Comparison of ENCODE assay signal across 14 cellular contexts in genomic region chr2:7924033-7924762, GRCh38.
A peak's percentile ranks its signal among the peaks of the same experiment; 100 is the strongest.
DNase-seq lines count a peak whose midpoint lies in the region; ATAC-seq and TF ChIP-seq lines count a peak whose summit lies in the region.
"Had no signal": no experiment of that assay in that cellular context is flagged by ENCODE, and none has a peak within 500 bp of the region (broad histone marks: within the 10 kb centered on the region; RNA-seq: fewer than 3 reads in every experiment).

No MANE protein-coding gene starts in this region.

- H3K27ac Mint-ChIP-seq in activated CD8-positive, alpha-beta memory T cell treated with anti-CD3 and anti-CD28 coated beads, Interleukin-2, amount 10 ng/mL, durations not matched to agents 7 days and 5 days: peak overlapping the region; percentile 17
- H3K27ac Mint-ChIP-seq in stimulated activated naive B cell treated with anti-CD40 and anti-IgM and Interleukin-4, amounts not matched to agents 10 μg/mL and 1 μg/mL and 100 μg/mL, for 72 hours: no peak overlapping the region

- H3K27me3 ChIP-seq in esophagus muscularis mucosa: no peaks in the 10 kb centered on the region
- H3K27me3 ChIP-seq: BLaER1 had no signal

- no peaks in the 10 kb centered on the region for H3K36me3 ChIP-seq in esophagus muscularis mucosa
- H3K36me3 ChIP-seq: BLaER1 had no signal

- peaks cover 15% of the 10 kb centered on the region for H3K36me3 Mint-ChIP-seq in activated CD8-positive, alpha-beta memory T cell treated with anti-CD3 and anti-CD28 coated beads, Interleukin-2, amount 10 ng/mL, durations not matched to agents 7 days and 5 days
- H3K36me3 Mint-ChIP-seq in stimulated activated naive B cell treated with anti-CD40 and anti-IgM and Interleukin-4, amounts not matched to agents 10 μg/mL and 1 μg/mL and 100 μg/mL, for 72 hours: no peaks in the 10 kb centered on the region

- DNase-seq in NCI-H2171 treated with DMSO at 0.1 percent for 48 hours (lab: John Stamatoyannopoulos, UW): peak; percentile 40
- DNase-seq in NCI-H2171 (lab: John Stamatoyannopoulos, UW): no peak
- peak; percentile 49 for DNase-seq in activated CD8-positive, alpha-beta memory T cell treated with anti-CD3 and anti-CD28 coated beads, Interleukin-2, amount 10 ng/mL, durations not matched to agents 7 days and 5 days
- no peak for DNase-seq in activated CD8-positive, alpha-beta memory T cell treated with anti-CD3 and anti-CD28 coated beads, Interleukin-2, amount 50 U/mL, for 48 hours
- DNase-seq in esophagus muscularis mucosa (ENCODE audit: extremely low spot score): peak; percentile 72
- no peak for DNase-seq in stimulated activated naive B cell treated with anti-CD40 and anti-IgM and Interleukin-4, amounts not matched to agents 10 μg/mL and 1 μg/mL and 100 μg/mL, for 72 hours
- DNase-seq in Right ventricle myocardium inferior (ENCODE audit: missing footprints): no peak
- DNase-seq in AML-193 (lab: John Stamatoyannopoulos, UW): no peak
- DNase-seq: Caco-2; CD8-positive, alpha-beta memory T cell; GM23248; H7 had no signal

- H3K4me1 ChIP-seq in esophagus muscularis mucosa: no peaks in the 10 kb centered on the region
- H3K4me1 ChIP-seq: BLaER1, Caco-2 had no signal

- TF ChIP-seq CTCF in esophagus muscularis mucosa (IDR thresholded peaks at IDR 0.05): no peak

- H3K4me3 Mint-ChIP-seq in activated CD8-positive, alpha-beta memory T cell treated with anti-CD3 and anti-CD28 coated beads, Interleukin-2, amount 10 ng/mL, durations not matched to agents 7 days and 5 days: no peak overlapping the region
- no peak overlapping the region for H3K4me3 Mint-ChIP-seq in stimulated activated naive B cell treated with anti-CD40 and anti-IgM and Interleukin-4, amounts not matched to agents 10 μg/mL and 1 μg/mL and 100 μg/mL, for 72 hours
- H3K4me3 Mint-ChIP-seq: CD8-positive, alpha-beta memory T cell had no signal

- CTCF ChIA-PET in activated CD8-positive, alpha-beta memory T cell treated with anti-CD3 and anti-CD28 coated beads, Interleukin-2, amount 10 ng/mL, durations not matched to agents 7 days and 5 days (lab: Charles Lee): no interaction called here

- no peak for TF ChIP-seq EP300 in esophagus muscularis mucosa (IDR thresholded peaks at IDR 0.05)

- H3K27me3 Mint-ChIP-seq in activated CD8-positive, alpha-beta memory T cell treated with anti-CD3 and anti-CD28 coated beads, Interleukin-2, amount 10 ng/mL, durations not matched to agents 7 days and 5 days: no peaks in the 10 kb centered on the region
- H3K27me3 Mint-ChIP-seq in stimulated activated naive B cell treated with anti-CD40 and anti-IgM and Interleukin-4, amounts not matched to agents 10 μg/mL and 1 μg/mL and 100 μg/mL, for 72 hours: no peaks in the 10 kb centered on the region
- H3K27me3 Mint-ChIP-seq: CD8-positive, alpha-beta memory T cell had no signal

- H3K4me1 Mint-ChIP-seq in activated CD8-positive, alpha-beta memory T cell treated with anti-CD3 and anti-CD28 coated beads, Interleukin-2, amount 10 ng/mL, durations not matched to agents 7 days and 5 days: peaks cover 21% of the 10 kb centered on the region
- peaks cover 0 to 4% of the 10 kb centered on the region in 2 donors for H3K4me1 Mint-ChIP-seq in stimulated activated naive B cell treated with anti-CD40 and anti-IgM and Interleukin-4, amounts not matched to agents 10 μg/mL and 1 μg/mL and 100 μg/mL, for 72 hours
- H3K4me1 Mint-ChIP-seq: CD8-positive, alpha-beta memory T cell had no signal

- no peak overlapping the region for H3K27ac ChIP-seq in esophagus muscularis mucosa (replicated peaks in 1 of 4)
- H3K27ac ChIP-seq: 22Rv1, BLaER1, GM23248 had no signal

- no peak overlapping the region for H3K4me3 ChIP-seq in esophagus muscularis mucosa
- H3K4me3 ChIP-seq: BLaER1, GM23248 had no signal

- H3K9me3 Mint-ChIP-seq in activated CD8-positive, alpha-beta memory T cell treated with anti-CD3 and anti-CD28 coated beads, Interleukin-2, amount 10 ng/mL, durations not matched to agents 7 days and 5 days (ENCODE audit: low read depth): peaks cover 10% of the 10 kb centered on the region
- peaks cover 5 to 6% of the 10 kb centered on the region in 2 donors for H3K9me3 Mint-ChIP-seq in stimulated activated naive B cell treated with anti-CD40 and anti-IgM and Interleukin-4, amounts not matched to agents 10 μg/mL and 1 μg/mL and 100 μg/mL, for 72 hours

- peak; percentile 60 for ATAC-seq in activated CD8-positive, alpha-beta memory T cell treated with anti-CD3 and anti-CD28 coated beads, Interleukin-2, amount 10 ng/mL, durations not matched to agents 7 days and 5 days
- peak; percentile 55 to 75 for ATAC-seq in stimulated activated naive B cell treated with anti-CD40 and anti-IgM and Interleukin-4, amounts not matched to agents 10 μg/mL and 1 μg/mL and 100 μg/mL, for 72 hours (replicated peaks)
- ATAC-seq in Right ventricle myocardium inferior: no peak

- intact Hi-C loops in esophagus muscularis mucosa (cut with DNase I): no loop called here
- intact Hi-C loops in Right ventricle myocardium inferior (cut with DNase I): no loop called here

- TF ChIP-seq POLR2A in esophagus muscularis mucosa (IDR thresholded peaks at IDR 0.05; ENCODE audit: low read depth): no peak

- H3K9me3 ChIP-seq in esophagus muscularis mucosa: peaks cover 0 to 5% (median 0%) of the 10 kb centered on the region in 4 donors
- H3K9me3 ChIP-seq: BLaER1, Caco-2 had no signal

- 71% methylated on average over 7 of the region's 7 CpGs for WGBS in esophagus muscularis mucosa

Comparison
In these comparisons a context has a peak if more than half of its experiments do, and no peak if none do; other contexts are left out.
1. DNase-seq: peak in NCI-H2171 treated with DMSO at 0.1 percent for 48 hours (single experiment), activated CD8-positive, alpha-beta memory T cell treated with anti-CD3 and anti-CD28 coated beads, Interleukin-2, amount 10 ng/mL, durations not matched to agents 7 days and 5 days (single experiment) and esophagus muscularis mucosa (single experiment); none in NCI-H2171 (single experiment), activated CD8-positive, alpha-beta memory T cell treated with anti-CD3 and anti-CD28 coated beads, Interleukin-2, amount 50 U/mL, for 48 hours (single experiment), stimulated activated naive B cell treated with anti-CD40 and anti-IgM and Interleukin-4, amounts not matched to agents 10 μg/mL and 1 μg/mL and 100 μg/mL, for 72 hours (single experiment), Right ventricle myocardium inferior (single experiment) and AML-193 (0 of 2).